24 cellular contexts compared by ENCODE assay signal in genomic region chr3:2024037-2024436, GRCh38.
DNase-seq lines count a peak whose midpoint lies in the region; ATAC-seq and TF ChIP-seq lines count a peak whose summit lies in the region.
"Had no signal": no experiment of that assay in that cellular context is flagged by ENCODE, and none has a peak within 500 bp of the region (broad histone marks: within the 10 kb centered on the region; RNA-seq: fewer than 3 reads in every experiment).

No MANE protein-coding gene starts in this region.

- H3K9me3 Mint-ChIP-seq in CD4-positive, alpha-beta T cell: peaks cover 4% of the 10 kb centered on the region
- H3K9me3 Mint-ChIP-seq: activated CD4-positive, alpha-beta T cell treated with anti-CD3 and anti-CD28 coated beads, Interleukin-2, amount 10 ng/mL, durations not matched to agents 24 days and 14 days had no signal

- H3K4me1 Mint-ChIP-seq in CD4-positive, alpha-beta T cell (ENCODE audit: low read depth): no peaks in the 10 kb centered on the region
- H3K4me1 Mint-ChIP-seq: activated CD4-positive, alpha-beta T cell treated with anti-CD3 and anti-CD28 coated beads, Interleukin-2, amount 10 ng/mL, durations not matched to agents 24 days and 14 days; CD4-positive, CD25-positive, alpha-beta regulatory T cell; immature natural killer cell had no signal

- CTCF ChIA-PET in CD4-positive, alpha-beta T cell (lab: Charles Lee): no interaction called here

- H3K27ac ChIP-seq in KMS-11 (peak overlapping the region; percentile 29; the same call in 1 of the 2 replicates), SJCRH30 (peak overlapping the region; percentile 92)
- H3K27ac ChIP-seq in CD4-positive, alpha-beta T cell (ENCODE audit: low read depth, low read length): no peak overlapping the region
- H3K27ac ChIP-seq: adrenal gland, heart left ventricle, pancreas, transverse colon had no signal

- H3K4me3 Mint-ChIP-seq in CD4-positive, alpha-beta T cell: no peak overlapping the region
- H3K4me3 Mint-ChIP-seq: activated CD4-positive, alpha-beta T cell treated with anti-CD3 and anti-CD28 coated beads, Interleukin-2, amount 10 ng/mL, durations not matched to agents 24 days and 14 days; CD4-positive, CD25-positive, alpha-beta regulatory T cell; immature natural killer cell; stimulated activated naive CD8-positive, alpha-beta T cell treated with anti-CD3 and anti-CD28 coated beads, Interleukin-15, Interleukin-2, amounts not matched to agents 100 ng/mL and 50 ng/mL, for 24 hours had no signal

- H3K4me1 ChIP-seq in KMS-11 (ENCODE audit: low read depth, poor library complexity, severe bottlenecking) (peaks cover 29% of the 10 kb centered on the region), SJCRH30 (peaks cover 29% of the 10 kb centered on the region)
- H3K4me1 ChIP-seq: adrenal gland, heart left ventricle, pancreas, transverse colon had no signal

- DNase-seq in NCI-H1105 treated with DMSO at 0.1 percent for 48 hours (lab: John Stamatoyannopoulos, UW): peak; percentile 41
- no peak for DNase-seq in NCI-H1105 (lab: John Stamatoyannopoulos, UW)
- peak; percentile 84 to 94 for DNase-seq in SJCRH30
- DNase-seq in iris pigment epithelial cell (ENCODE audit: low read depth): peak; percentile 0
- DNase-seq in DMS79 treated with DMSO at 0.1 percent for 48 hours (lab: John Stamatoyannopoulos, UW): no peak
- no peak for DNase-seq in CD4-positive, alpha-beta T cell
- DNase-seq: activated CD4-positive, alpha-beta T cell treated with anti-CD3 and anti-CD28 coated beads, Interleukin-2, amount 10 ng/mL, durations not matched to agents 24 days and 14 days; activated effector memory CD4-positive, alpha-beta T cell treated with anti-CD3 and anti-CD28 coated beads, Interleukin-2, amount 50 U/mL, for 16 hours; adrenal gland; CD4-positive, CD25-positive, alpha-beta regulatory T cell; central memory CD4-positive, alpha-beta T cell; effector CD4-positive, alpha-beta T cell; heart left ventricle; immature natural killer cell; KG1; NCI-H1694 treated with DMSO at 0.1 percent for 48 hours; pancreas; stimulated activated CD4-positive, alpha-beta T cell treated with anti-CD3 and anti-CD28 coated beads, Interleukin-1b, Interleukin-23, amount 100 ng/mL, for 48 hours; transverse colon had no signal

- no peaks in the 10 kb centered on the region for H3K36me3 ChIP-seq in KMS-11 (ENCODE audit: insufficient read depth)
- no peaks in the 10 kb centered on the region for H3K36me3 ChIP-seq in SJCRH30
- H3K36me3 ChIP-seq: adrenal gland, heart left ventricle, pancreas, transverse colon had no signal

- H3K4me3 ChIP-seq in KMS-11 (IDR thresholded peaks at IDR 0.05; ENCODE audit: insufficient read depth, low read depth, low read length) (no peak overlapping the region), SJCRH30 (no peak overlapping the region)
- H3K4me3 ChIP-seq: adrenal gland, heart left ventricle, lung, pancreas, transverse colon had no signal

- no peak for ATAC-seq in GM18873 (IDR thresholded peaks at IDR 0.05; ENCODE audit: low FRiP score, unreplicated experiment)
- no peak for ATAC-seq in CD4-positive, alpha-beta T cell (ENCODE audit: poor library complexity)
- ATAC-seq: HCT116, heart left ventricle, pancreas had no signal

- H3K4me2 ChIP-seq in KMS-11: peak overlapping the region; percentile 72

- H3K27me3 ChIP-seq in KMS-11 (ENCODE audit: insufficient read depth, low read depth) (no peaks in the 10 kb centered on the region), SJCRH30 (no peaks in the 10 kb centered on the region)
- H3K27me3 ChIP-seq in CD4-positive, alpha-beta T cell (ENCODE audit: control insufficient read depth, insufficient read depth, low read length): no peaks in the 10 kb centered on the region
- H3K27me3 ChIP-seq: adrenal gland, heart left ventricle, pancreas, transverse colon had no signal

- H4K20me1 ChIP-seq in KMS-11 (ENCODE audit: insufficient read depth): no peaks in the 10 kb centered on the region

- H3K79me2 ChIP-seq in KMS-11 (ENCODE audit: insufficient read depth, low read depth): no peaks in the 10 kb centered on the region

- no peaks in the 10 kb centered on the region for H3K27me3 Mint-ChIP-seq in CD4-positive, alpha-beta T cell
- H3K27me3 Mint-ChIP-seq: activated CD4-positive, alpha-beta T cell treated with anti-CD3 and anti-CD28 coated beads, Interleukin-2, amount 10 ng/mL, durations not matched to agents 24 days and 14 days; CD4-positive, CD25-positive, alpha-beta regulatory T cell; stimulated activated naive CD8-positive, alpha-beta T cell treated with anti-CD3 and anti-CD28 coated beads, Interleukin-15, Interleukin-2, amounts not matched to agents 100 ng/mL and 50 ng/mL, for 24 hours had no signal

- H3K9me3 ChIP-seq in SJCRH30 (replicated peaks): no peaks in the 10 kb centered on the region
- H3K9me3 ChIP-seq in CD4-positive, alpha-beta T cell (ENCODE audit: control insufficient read depth, low read length): no peaks in the 10 kb centered on the region
- H3K9me3 ChIP-seq: adrenal gland, heart left ventricle, pancreas, transverse colon had no signal

- POLR2A ChIA-PET in CD4-positive, alpha-beta T cell (lab: Charles Lee): no interaction called here

- TF ChIP-seq CTCF in KMS-11 (conservative IDR thresholded peaks at IDR 0.05; ENCODE audit: low read depth, low read length): no peak
- no peak for TF ChIP-seq CTCF in CD4-positive, alpha-beta T cell (IDR thresholded peaks at IDR 0.05)

- no peak overlapping the region; the same call in 1 of the 2 replicates for H2AFZ ChIP-seq in KMS-11 (ENCODE audit: low read depth)

- no peak overlapping the region for H3K9ac ChIP-seq in KMS-11

- no peak overlapping the region for H3K27ac Mint-ChIP-seq in CD4-positive, alpha-beta T cell
- H3K27ac Mint-ChIP-seq: activated CD4-positive, alpha-beta T cell treated with anti-CD3 and anti-CD28 coated beads, Interleukin-2, amount 10 ng/mL, durations not matched to agents 24 days and 14 days; CD4-positive, CD25-positive, alpha-beta regulatory T cell; immature natural killer cell; stimulated activated naive CD8-positive, alpha-beta T cell treated with anti-CD3 and anti-CD28 coated beads, Interleukin-15, Interleukin-2, amounts not matched to agents 100 ng/mL and 50 ng/mL, for 24 hours had no signal

- H3K36me3 Mint-ChIP-seq in CD4-positive, alpha-beta T cell (ENCODE audit: low read depth): no peaks in the 10 kb centered on the region
- H3K36me3 Mint-ChIP-seq: CD4-positive, CD25-positive, alpha-beta regulatory T cell; immature natural killer cell had no signal

- intact Hi-C loops in CD4-positive, alpha-beta T cell (cut with DNase I, micrococcal nuclease): no loop called here

Comparison
In these comparisons a context has a peak if more than half of its experiments do, and no peak if none do; other contexts are left out.
1. DNase-seq: peak in NCI-H1105 treated with DMSO at 0.1 percent for 48 hours (single experiment), SJCRH30 (2 of 2) and iris pigment epithelial cell (single experiment); none in NCI-H1105 (single experiment), DMS79 treated with DMSO at 0.1 percent for 48 hours (single experiment) and CD4-positive, alpha-beta T cell (0 of 10).